12 cellular contexts compared by ENCODE assay signal in the genomic region with DNA sequence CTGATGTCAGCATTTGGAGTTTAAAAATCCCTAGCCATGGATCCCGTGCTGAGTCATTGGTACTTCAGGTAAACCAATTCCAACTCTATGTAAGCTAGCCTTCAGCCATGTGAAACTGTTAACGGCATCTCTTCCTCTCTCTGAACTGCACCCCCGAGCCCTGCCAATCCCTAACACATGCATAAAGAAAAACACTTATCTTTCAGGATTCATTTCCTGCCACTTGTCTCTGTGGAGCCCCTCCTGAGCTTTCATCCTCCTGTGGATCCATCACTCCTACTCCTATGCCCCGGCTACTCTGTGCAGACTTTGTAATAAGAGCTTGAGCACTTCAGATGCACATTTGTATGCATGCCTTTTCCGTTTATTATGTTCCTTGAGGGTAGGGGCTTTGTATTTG.
A peak's percentile ranks its signal among the peaks of the same experiment; 100 is the strongest.
DNase-seq lines count a peak whose midpoint lies in the region; ATAC-seq and TF ChIP-seq lines count a peak whose summit lies in the region.
"Had no signal": no experiment of that assay in that cellular context is flagged by ENCODE, and none has a peak within 500 bp of the region (broad histone marks: within the 10 kb centered on the region; RNA-seq: fewer than 3 reads in every experiment).

No MANE protein-coding gene starts in this region.

- intact Hi-C loops in left cardiac atrium (cut with DNase I) = no loop called here
- intact Hi-C loops in thyroid gland (cut with DNase I) = no loop called here

- no peak for DNase-seq in activated T-cell treated with anti-CD3 and anti-CD28 coated beads, Interleukin-2, amount 50 U/mL, for 4 hours
- no peak for DNase-seq in activated T-cell treated with anti-CD3 and anti-CD28 coated beads for 4 hours
- DNase-seq in left cardiac atrium = no peak
- peak; percentile 35 to 38 for DNase-seq in thyroid gland
- DNase-seq in COLO829 (ENCODE audit: low spot score) = no peak
- DNase-seq in NCI-H226 = no peak
- DNase-seq: activated CD8-positive, alpha-beta memory T cell treated with anti-CD3 and anti-CD28 coated beads, Interleukin-2, amount 50 U/mL, for 4 hours; cerebellar nuclear complex; mammary epithelial cell; right lobe of liver had no signal

- H3K79me2 ChIP-seq in OCI-LY3 (ENCODE audit: low read length) = peaks cover 14% of the 10 kb centered on the region

- WGBS in thyroid gland, 2 donors = 21% methylated on average over 5 of the region's 5 CpGs

- H3K4me1 Mint-ChIP-seq in activated T-cell treated with anti-CD3 and anti-CD28 coated beads, Interleukin-2, amount 50 U/mL, for 4 hours (ENCODE audit: low read depth) = peaks cover 85% of the 10 kb centered on the region

- peak overlapping the region; percentile 33 for H3K4me3 Mint-ChIP-seq in activated T-cell treated with anti-CD3 and anti-CD28 coated beads, Interleukin-2, amount 50 U/mL, for 4 hours

- H4K20me1 ChIP-seq in OCI-LY3 (ENCODE audit: insufficient read depth, low read length) = peaks cover 97% of the 10 kb centered on the region

- no peak for TF ChIP-seq POLR2A in thyroid gland (IDR thresholded peaks at IDR 0.05)

- H3K36me3 ChIP-seq in OCI-LY3 (replicated peaks; ENCODE audit: low read depth, low read length) = no peaks in the 10 kb centered on the region
- H3K36me3 ChIP-seq in thyroid gland = no peaks in the 10 kb centered on the region
- H3K36me3 ChIP-seq: right lobe of liver had no signal

- no peaks in the 10 kb centered on the region for H3K27me3 Mint-ChIP-seq in activated T-cell treated with anti-CD3 and anti-CD28 coated beads, Interleukin-2, amount 50 U/mL, for 4 hours (ENCODE audit: low read depth)

- H3K4me3 ChIP-seq in OCI-LY3 (ENCODE audit: low read length) = peak overlapping the region; percentile 4; the same call in 1 of the 2 replicates
- no peak overlapping the region for H3K4me3 ChIP-seq in thyroid gland (replicated peaks in 1 of 3)
- H3K4me3 ChIP-seq: right lobe of liver had no signal

- H3K4me2 ChIP-seq in OCI-LY3 (ENCODE audit: low read length) = peak overlapping the region; percentile 59

- no peak overlapping the region for H2AFZ ChIP-seq in OCI-LY3 (ENCODE audit: low read depth, low read length)

- H3K4me1 ChIP-seq in OCI-LY3 (ENCODE audit: low read length) (peaks cover 31% of the 10 kb centered on the region), thyroid gland (peaks cover 46 to 66% of the 10 kb centered on the region in 2 donors)

- no peak for ATAC-seq in activated T-cell treated with anti-CD3 and anti-CD28 coated beads, Interleukin-2, amount 50 U/mL, for 4 hours
- ATAC-seq in left cardiac atrium (peak; percentile 10), GM21825 (IDR thresholded peaks at IDR 0.05; ENCODE audit: unreplicated experiment) (no peak)

- peaks cover 18% of the 10 kb centered on the region for H3K27me3 ChIP-seq in OCI-LY3 (ENCODE audit: low read depth, low read length)
- H3K27me3 ChIP-seq in thyroid gland = no peaks in the 10 kb centered on the region
- H3K27me3 ChIP-seq: right lobe of liver had no signal

- TF ChIP-seq CTCF in OCI-LY3 (IDR thresholded peaks at IDR 0.05; ENCODE audit: low read depth, low read length) = no peak
- no peak for TF ChIP-seq CTCF in thyroid gland (IDR thresholded peaks at IDR 0.05)

- H3K27ac ChIP-seq in OCI-LY3 (ENCODE audit: low read length) (no peak overlapping the region), thyroid gland (peak overlapping the region; percentile 37 to 68 (median 51))
- H3K27ac ChIP-seq: right lobe of liver had no signal

- peaks cover 10% of the 10 kb centered on the region for H3K36me3 Mint-ChIP-seq in activated T-cell treated with anti-CD3 and anti-CD28 coated beads, Interleukin-2, amount 50 U/mL, for 4 hours (ENCODE audit: insufficient read depth)

- H3K9me3 ChIP-seq in OCI-LY3 (ENCODE audit: insufficient read depth, low read length) (no peaks in the 10 kb centered on the region), thyroid gland (no peaks in the 10 kb centered on the region)
- H3K9me3 ChIP-seq: right lobe of liver had no signal

- no peak overlapping the region for H3K9ac ChIP-seq in OCI-LY3 (ENCODE audit: low read length)

- H3K9me3 Mint-ChIP-seq in activated T-cell treated with anti-CD3 and anti-CD28 coated beads, Interleukin-2, amount 50 U/mL, for 4 hours = no peaks in the 10 kb centered on the region

Comparison
In these comparisons a context has a peak if more than half of its experiments do, and no peak if none do; other contexts are left out.
1. ATAC-seq: peak in left cardiac atrium (2 of 2); none in activated T-cell treated with anti-CD3 and anti-CD28 coated beads, Interleukin-2, amount 50 U/mL, for 4 hours (0 of 2) and GM21825 (single experiment).
2. DNase-seq: peak in thyroid gland (2 of 2); none in activated T-cell treated with anti-CD3 and anti-CD28 coated beads, Interleukin-2, amount 50 U/mL, for 4 hours (single experiment), activated T-cell treated with anti-CD3 and anti-CD28 coated beads for 4 hours (single experiment), left cardiac atrium (single experiment), COLO829 (single experiment) and NCI-H226 (single experiment).